In genomic region chr2:229342376-229342775, GRCh38 we compare ENCODE assay signal across 8 cellular contexts.
A peak's percentile ranks its signal among the peaks of the same experiment; 100 is the strongest.
DNase-seq lines count a peak whose midpoint lies in the region; ATAC-seq and TF ChIP-seq lines count a peak whose summit lies in the region.

No MANE protein-coding gene starts in this region.

- peaks cover 0 to 89% (median 0%) of the 10 kb centered on the region in 4 donors for H3K27me3 ChIP-seq in esophagus squamous epithelium

- no peaks in the 10 kb centered on the region for H3K9me3 ChIP-seq in esophagus squamous epithelium

- peak; percentile 36 for DNase-seq in DMS 273 (lab: John Stamatoyannopoulos, UW; ENCODE audit: unreplicated experiment)
- no peak for DNase-seq in DMS 273 treated with DMSO at 0.1 percent for 48 hours (lab: John Stamatoyannopoulos, UW)
- no peak for DNase-seq in LNCaP clone FGC (ENCODE audit: low read depth)
- DNase-seq in epithelial cell of esophagus (ENCODE audit: low read depth): peak; percentile 76
- DNase-seq in progenitor cell of endocrine pancreas (ENCODE audit: low spot score, unreplicated experiment): peak; percentile 23
- DNase-seq in NCI-H2029 treated with DMSO at 0.1 percent for 48 hours (lab: John Stamatoyannopoulos, UW): no peak
- no peak for DNase-seq in esophagus squamous epithelium (lab: John Stamatoyannopoulos, UW)

- peaks cover 5% of the 10 kb centered on the region for H3K27me3 Mint-ChIP-seq in progenitor cell of endocrine pancreas

- peaks cover 0 to 24% (median 5%) of the 10 kb centered on the region in 3 donors for H3K4me1 ChIP-seq in esophagus squamous epithelium

- no peak for ATAC-seq in HG02610 (IDR thresholded peaks at IDR 0.05; ENCODE audit: unreplicated experiment)

- H3K4me3 Mint-ChIP-seq in progenitor cell of endocrine pancreas (ENCODE audit: low read depth): no peak overlapping the region

- 58 to 71% methylated on average over 3 of the region's 4 CpGs for WGBS in esophagus squamous epithelium, 2 donors

- no peak overlapping the region for H3K27ac ChIP-seq in esophagus squamous epithelium

- TF ChIP-seq CTCF in LNCaP clone FGC (IDR thresholded peaks at IDR 0.05; ENCODE audit: control insufficient read depth, extremely low read depth, insufficient read depth) (peak; percentile 48), epithelial cell of esophagus (IDR thresholded peaks at IDR 0.05; ENCODE audit: insufficient read depth, low read depth, low read length, missing control alignments) (peak; percentile 81), progenitor cell of endocrine pancreas (IDR thresholded peaks at IDR 0.05; ENCODE audit: unreplicated experiment) (peak; percentile 60), esophagus squamous epithelium (IDR thresholded peaks at IDR 0.05) (peak in 3 of 6 experiments; percentile 32 to 59 (median 43))

- H3K27ac Mint-ChIP-seq in progenitor cell of endocrine pancreas: no peak overlapping the region

- intact Hi-C loops in esophagus squamous epithelium (cut with DNase I): no loop called here

- H3K4me3 ChIP-seq in LNCaP clone FGC (ENCODE audit: low read depth, low read length) (no peak overlapping the region), epithelial cell of esophagus (ENCODE audit: low read length) (no peak overlapping the region), esophagus squamous epithelium (no peak overlapping the region)

- H3K9me3 Mint-ChIP-seq in progenitor cell of endocrine pancreas (ENCODE audit: low read depth): no peaks in the 10 kb centered on the region

- H3K4me1 Mint-ChIP-seq in progenitor cell of endocrine pancreas (ENCODE audit: low read depth): peaks cover 5% of the 10 kb centered on the region

- no peaks in the 10 kb centered on the region for H3K36me3 ChIP-seq in esophagus squamous epithelium

- no peak for TF ChIP-seq POLR2A in esophagus squamous epithelium (IDR thresholded peaks at IDR 0.05)

- no peaks in the 10 kb centered on the region for H3K36me3 Mint-ChIP-seq in progenitor cell of endocrine pancreas (ENCODE audit: insufficient read depth)

Comparison
In these comparisons a context has a peak if more than half of its experiments do, and no peak if none do; other contexts are left out.
1. DNase-seq: peak in DMS 273 (single experiment), epithelial cell of esophagus (single experiment) and progenitor cell of endocrine pancreas (single experiment); none in DMS 273 treated with DMSO at 0.1 percent for 48 hours (single experiment), LNCaP clone FGC (single experiment), NCI-H2029 treated with DMSO at 0.1 percent for 48 hours (single experiment) and esophagus squamous epithelium (single experiment).